8 cellular contexts compared by ENCODE assay signal in genomic region chr6:10529231-10529801, GRCh38. TPM values are rescaled to one million over a fixed set of nuclear protein-coding genes. Genes with fewer than 3 reads are reported as not detected.
DNase-seq lines count a peak whose midpoint lies in the region; ATAC-seq, FAIRE-seq and TF ChIP-seq lines count a peak whose summit lies in the region.
"Had no signal": no experiment of that assay in that cellular context is flagged by ENCODE, and none has a peak within 500 bp of the region (broad histone marks: within the 10 kb centered on the region; RNA-seq: fewer than 3 reads in every experiment).

No MANE protein-coding gene starts in this region.

- H3K4me1 ChIP-seq in hepatocyte (ENCODE audit: insufficient read depth), result no peaks in the 10 kb centered on the region

- H3K36me3 Mint-ChIP-seq in T-helper 17 cell (ENCODE audit: low read depth), result peaks cover 2% of the 10 kb centered on the region
- peaks cover 6% of the 10 kb centered on the region for H3K36me3 Mint-ChIP-seq in stimulated activated effector memory CD8-positive, alpha-beta T cell treated with anti-CD3 and anti-CD28 coated beads, Interleukin-12 subunit alpha, Interleukin-12 subunit beta, amount 100 ng/mL, for 72 hours

- H3K9me2 ChIP-seq in hepatocyte (replicated peaks; ENCODE audit: insufficient read depth), result no peaks in the 10 kb centered on the region

- peaks cover 83% of the 10 kb centered on the region for H3K79me2 ChIP-seq in hepatocyte

- DNase-seq in GM12892 (ENCODE audit: insufficient read length) (no peak), T-helper 17 cell (no peak), hepatocyte (ENCODE audit: low spot score) (no peak), NCI-H345 treated with DMSO at 0.1 percent for 48 hours (lab: John Stamatoyannopoulos, UW; ENCODE audit: unreplicated experiment) (no peak)
- no peak for DNase-seq in stimulated activated effector memory CD8-positive, alpha-beta T cell treated with anti-CD3 and anti-CD28 coated beads, Interleukin-12 subunit alpha, Interleukin-12 subunit beta, amount 100 ng/mL, for 72 hours (ENCODE audit: low spot score in 2 of 2)
- DNase-seq: foreskin fibroblast had no signal

- TF ChIP-seq POLR2A in GM12892 (IDR thresholded peaks at IDR 0.05; ENCODE audit: low read depth, low read length), result no peak

- peak overlapping the region; percentile 92 for H3K27ac ChIP-seq in hepatocyte

- peaks cover 12% of the 10 kb centered on the region for H3K27me3 Mint-ChIP-seq in T-helper 17 cell

- peak overlapping the region; percentile 65 for H3K4me2 ChIP-seq in hepatocyte

- no peak for TF ChIP-seq CTCF in hepatocyte (IDR thresholded peaks at IDR 0.05; ENCODE audit: poor library complexity)

- peak overlapping the region; percentile 94 for H3K27ac Mint-ChIP-seq in T-helper 17 cell
- H3K27ac Mint-ChIP-seq in stimulated activated effector memory CD8-positive, alpha-beta T cell treated with anti-CD3 and anti-CD28 coated beads, Interleukin-12 subunit alpha, Interleukin-12 subunit beta, amount 100 ng/mL, for 72 hours, result no peak overlapping the region

- no peak overlapping the region for H2AFZ ChIP-seq in hepatocyte

- no peaks in the 10 kb centered on the region for H4K20me1 ChIP-seq in hepatocyte (ENCODE audit: insufficient read depth, poor library complexity, severe bottlenecking)

- H3K4me1 Mint-ChIP-seq in T-helper 17 cell, result peaks cover 39% of the 10 kb centered on the region
- H3K4me1 Mint-ChIP-seq in stimulated activated effector memory CD8-positive, alpha-beta T cell treated with anti-CD3 and anti-CD28 coated beads, Interleukin-12 subunit alpha, Interleukin-12 subunit beta, amount 100 ng/mL, for 72 hours, result peaks cover 29% of the 10 kb centered on the region

- no peaks in the 10 kb centered on the region for H3K9me3 Mint-ChIP-seq in stimulated activated effector memory CD8-positive, alpha-beta T cell treated with anti-CD3 and anti-CD28 coated beads, Interleukin-12 subunit alpha, Interleukin-12 subunit beta, amount 100 ng/mL, for 72 hours

- H3K9me3 ChIP-seq in T-helper 17 cell (ENCODE audit: control insufficient read depth, low read length, poor library complexity, severe bottlenecking) (no peaks in the 10 kb centered on the region), hepatocyte (ENCODE audit: low read depth) (no peaks in the 10 kb centered on the region)

- H3K4me3 Mint-ChIP-seq in T-helper 17 cell, result peak overlapping the region; percentile 98
- H3K4me3 Mint-ChIP-seq in stimulated activated effector memory CD8-positive, alpha-beta T cell treated with anti-CD3 and anti-CD28 coated beads, Interleukin-12 subunit alpha, Interleukin-12 subunit beta, amount 100 ng/mL, for 72 hours, result peak overlapping the region; percentile 66

- no peaks in the 10 kb centered on the region for H3K36me3 ChIP-seq in hepatocyte (replicated peaks; ENCODE audit: insufficient read depth, low read depth)

- 82% methylated on average over 16 of the region's 16 CpGs for WGBS in hepatocyte (ENCODE audit: low lambda C conversion rate, missing lambda C conversion rate)

- H3K27me3 ChIP-seq in hepatocyte, result no peaks in the 10 kb centered on the region

- FAIRE-seq in GM12892 (lab: Jason Lieb, UNC), result peak; percentile 24

- H3K4me3 ChIP-seq in hepatocyte, result peak overlapping the region; percentile 12

- ATAC-seq in T-helper 17 cell (no peak), HG02678 (IDR thresholded peaks at IDR 0.05; ENCODE audit: unreplicated experiment) (no peak), HG02840 (IDR thresholded peaks at IDR 0.05; ENCODE audit: low FRiP score, unreplicated experiment) (no peak)
- ATAC-seq in stimulated activated effector memory CD8-positive, alpha-beta T cell treated with anti-CD3 and anti-CD28 coated beads, Interleukin-12 subunit alpha, Interleukin-12 subunit beta, amount 100 ng/mL, for 72 hours, result no peak

RNA-seq across cellular contexts. Expression of gene GCNT2, which starts 8.2 kb away (rescaled TPM):
- polyA plus RNA-seq in GM12892 (2012; ENCODE audit: missing spikeins), result 8.2 TPM
- total RNA-seq in T-helper 17 cell, result 1 to 10 TPM; 2.9 to 4.0 TPM
- total RNA-seq in hepatocyte, result 36.4 and 39.3 TPM in 2 replicates
- polyA plus RNA-seq in hepatocyte, result 16.3 and 25.9 TPM in 2 replicates
